12 cellular contexts compared by ENCODE assay signal in genomic region chr1:65423884-65424655, GRCh38. TPM values are rescaled to one million over a fixed set of nuclear protein-coding genes. Genes with fewer than 3 reads are reported as not detected.
A peak's percentile ranks its signal among the peaks of the same experiment; 100 is the strongest.
DNase-seq lines count a peak whose midpoint lies in the region; ATAC-seq, FAIRE-seq and TF ChIP-seq lines count a peak whose summit lies in the region.
"Had no signal": no experiment of that assay in that cellular context is flagged by ENCODE, and none has a peak within 500 bp of the region (broad histone marks: within the 10 kb centered on the region; RNA-seq: fewer than 3 reads in every experiment).

No MANE protein-coding gene starts in this region.

- in situ Hi-C loops in HepG2 (cut with HindIII; ENCODE audit: extremely low pct_ligation_motif_present, low pct_unique_long_range_greater_than_20kb), result no loop called here
- in situ Hi-C loops in Panc1 (cut with HindIII; ENCODE audit: low pct_unique_long_range_greater_than_20kb, low sequenced_read_pairs), result no loop called here

- intact Hi-C loops in HepG2 (cut with micrococcal nuclease; ENCODE audit: unreplicated experiment), result loop anchor here (5.0 to 10.0 kb wide), 4 partner anchors 43 to 359 kb away; partner anchors contain the start of gene AK4
- intact Hi-C loops in right lobe of liver (cut with DNase I), result no loop called here
- intact Hi-C loops in Panc1 (cut with micrococcal nuclease; ENCODE audit: unreplicated experiment), result loop anchor here (10.0 kb wide), 2 partner anchors 189 to 359 kb away; no protein-coding TSS in a partner anchor
- intact Hi-C loops in upper lobe of right lung (cut with DNase I), result no loop called here
- intact Hi-C loops in heart left ventricle (cut with DNase I), result loop anchor here in 9 of 10 donors (5.0 to 10.0 kb wide), 8 partner anchors 159 to 362 kb away; no protein-coding TSS in a partner anchor

- no peak overlapping the region for H2AFZ ChIP-seq in HepG2 (ENCODE audit: low read length)

- H3K27ac ChIP-seq in HepG2 (ENCODE audit: extremely low read length, insufficient read depth, low read length) (no peak overlapping the region), right lobe of liver (no peak overlapping the region), Panc1 (ENCODE audit: low read length) (peak overlapping the region; percentile 48), upper lobe of right lung (peak overlapping the region; percentile 99), heart left ventricle (peak overlapping the region in 1 of 12 donors; percentile 25)
- H3K27ac ChIP-seq: VCaP had no signal

- H3K36me3 ChIP-seq in HepG2 (replicated peaks in 1 of 2; ENCODE audit: control insufficient read depth in 1 of 2, insufficient read depth in 2 of 2, low read length in 2 of 2) (peaks cover 0 to 29% of the 10 kb centered on the region in 2 experiments; a peak in 4 of 5 replicates), right lobe of liver (peaks cover 0 to 33% (median 5%) of the 10 kb centered on the region in 4 donors), Panc1 (ENCODE audit: control insufficient read depth, insufficient read depth, low read length) (peaks cover 6% of the 10 kb centered on the region), upper lobe of right lung (peaks cover 30% of the 10 kb centered on the region), heart left ventricle (peaks cover 0 to 44% (median 34%) of the 10 kb centered on the region in 9 donors)

- POLR2A ChIA-PET in HepG2 (lab: Yijun Ruan, JAX), result interaction anchor here (1.6 kb wide), 1 partner anchor 45 kb away, joined by 3 read pairs; no protein-coding TSS in a partner anchor
- POLR2A ChIA-PET in Panc1 (lab: Charles Lee), result no interaction called here

- ATAC-seq in HepG2 (no peak), right lobe of liver (no peak), Panc1 (no peak), upper lobe of right lung (no peak), heart left ventricle (no peak)
- ATAC-seq: naive thymus-derived CD8-positive, alpha-beta T cell had no signal

- no peak overlapping the region for H3K4me3 ChIP-seq in HepG2 (replicated peaks in 1 of 3; ENCODE audit: insufficient read depth in 1 of 3, low read depth in 2 of 3, low read length in 3 of 3)
- H3K4me3 ChIP-seq in right lobe of liver, result no peak overlapping the region
- H3K4me3 ChIP-seq in Panc1 (ENCODE audit: low read depth in 2 of 2, low read length in 2 of 2), result no peak overlapping the region
- H3K4me3 ChIP-seq in upper lobe of right lung, result no peak overlapping the region
- H3K4me3 ChIP-seq in heart left ventricle, result no peak overlapping the region
- H3K4me3 ChIP-seq: dorsolateral prefrontal cortex had no signal

- 93% methylated on average over 2 of the region's 2 CpGs for WGBS in HepG2 (ENCODE audit: low lambda C conversion rate)
- WGBS in right lobe of liver (ENCODE audit: insufficient coverage, low coverage, low lambda C conversion rate, missing lambda C conversion rate), result 63% methylated on average over 2 of the region's 2 CpGs
- WGBS in heart left ventricle, 4 donors, result 84 to 93% (median 89%) methylated on average over 2 of the region's 2 CpGs

- TF ChIP-seq RAD21 in HepG2 (CRISPR knock-in tag; IDR thresholded peaks at IDR 0.05), result no peak

- TF ChIP-seq EP300 in HepG2 (IDR thresholded peaks at IDR 0.05; ENCODE audit: low read depth in 2 of 2, low read length in 2 of 2) (no peak), HepG2 (CRISPR knock-in tag; IDR thresholded peaks at IDR 0.05; ENCODE audit: borderline replicate concordance) (no peak)

- no peak for TF ChIP-seq POLR2A in HepG2 (IDR thresholded peaks at IDR 0.05; ENCODE audit: insufficient read depth in 1 of 2, low read depth in 2 of 2, low read length in 2 of 2)
- no peak for TF ChIP-seq POLR2A in right lobe of liver (IDR thresholded peaks at IDR 0.05)
- no peak for TF ChIP-seq POLR2A in heart left ventricle (IDR thresholded peaks at IDR 0.05)

- DNase-seq in HepG2 (ENCODE audit: low spot score), result no peak
- DNase-seq in right lobe of liver, result no peak
- peak; percentile 87 for DNase-seq in Panc1 (ENCODE audit: low read depth, low spot score)
- peak; percentile 92 for DNase-seq in fibroblast of gingiva (ENCODE audit: low read depth)
- DNase-seq in upper lobe of right lung, result no peak
- no peak for DNase-seq in NCI-H526 (lab: John Stamatoyannopoulos, UW)
- DNase-seq in heart left ventricle, result no peak
- DNase-seq in NCI-H1930 (lab: John Stamatoyannopoulos, UW), result no peak
- DNase-seq: DND-41; dorsolateral prefrontal cortex; naive thymus-derived CD8-positive, alpha-beta T cell had no signal

- H3K27me3 ChIP-seq in HepG2 (ENCODE audit: control insufficient read depth in 1 of 2, insufficient read depth in 2 of 2, low read length in 2 of 2) (no peaks in the 10 kb centered on the region; a peak in 1 of 5 replicates), right lobe of liver (no peaks in the 10 kb centered on the region), Panc1 (ENCODE audit: control insufficient read depth, insufficient read depth, low read length) (no peaks in the 10 kb centered on the region), upper lobe of right lung (no peaks in the 10 kb centered on the region), heart left ventricle (no peaks in the 10 kb centered on the region)
- H3K27me3 ChIP-seq: dorsolateral prefrontal cortex had no signal

- peaks cover 38% of the 10 kb centered on the region for H3K79me2 ChIP-seq in HepG2 (ENCODE audit: insufficient read depth, low read length)

- no peak overlapping the region for H3K9ac ChIP-seq in HepG2 (ENCODE audit: insufficient read depth, low read depth, low read length)

- TF ChIP-seq CTCF in HepG2 (CRISPR knock-in tag; IDR thresholded peaks at IDR 0.05) (no peak), right lobe of liver (IDR thresholded peaks at IDR 0.05) (no peak), Panc1 (IDR thresholded peaks at IDR 0.05) (no peak), upper lobe of right lung (IDR thresholded peaks at IDR 0.05) (no peak), heart left ventricle (IDR thresholded peaks at IDR 0.05) (no peak)

- FAIRE-seq in HepG2 (lab: Jason Lieb, UNC), result no peak

- H3K9me3 ChIP-seq in HepG2 (ENCODE audit: low read length) (no peaks in the 10 kb centered on the region), right lobe of liver (no peaks in the 10 kb centered on the region), Panc1 (ENCODE audit: control insufficient read depth, insufficient read depth, low read depth, low read length) (no peaks in the 10 kb centered on the region), upper lobe of right lung (no peaks in the 10 kb centered on the region), heart left ventricle (no peaks in the 10 kb centered on the region)

- peaks cover 52% of the 10 kb centered on the region for H3K4me1 ChIP-seq in HepG2 (ENCODE audit: insufficient read depth, low read length)
- H3K4me1 ChIP-seq in right lobe of liver, result peaks cover 0 to 11% (median 3%) of the 10 kb centered on the region in 4 donors
- peaks cover 28% of the 10 kb centered on the region for H3K4me1 ChIP-seq in Panc1 (ENCODE audit: control insufficient read depth, insufficient read depth, low read length)
- peaks cover 34% of the 10 kb centered on the region for H3K4me1 ChIP-seq in upper lobe of right lung
- peaks cover 0 to 61% (median 30%) of the 10 kb centered on the region in 12 donors for H3K4me1 ChIP-seq in heart left ventricle

- CTCF ChIA-PET in HepG2 (lab: Yijun Ruan, JAX; ENCODE audit: low intra/inter-chr PET ratio, low total read pairs) (no interaction called here), Panc1 (lab: Charles Lee) (no interaction called here)

- H4K20me1 ChIP-seq in HepG2 (ENCODE audit: insufficient read depth, low read length), result no peaks in the 10 kb centered on the region

- BruUV-seq in HepG2 (replicated peaks; lab: Mats Ljungman, UMichigan), result no TSS peak
- BruUV-seq in Panc1 (replicated peaks; lab: Mats Ljungman, UMichigan), result no TSS peak

- 0 out of 2 replicates have a peak overlapping the region, but pooled peaks have one; percentile 5 for H3K4me2 ChIP-seq in HepG2 (ENCODE audit: low read depth, low read length)

RNA-seq across cellular contexts. Expression of gene LEPR, which starts 3.6 kb away (rescaled TPM):
- total RNA-seq in HepG2 (2016; rRNA removed; fragmentation: Illumina TruSeq; extraction: Trizol) (0.60 and 0.73 TPM in 2 replicates), right lobe of liver (100 to 1,000 TPM in 2 of 6 experiments, 10 to 100 TPM in 4; 26.8 to 264 (median 57.1) TPM), Panc1 (2021; ENCODE audit: unreplicated experiment) (3.0 TPM), upper lobe of right lung (38.0 TPM), heart left ventricle (10 to 100 TPM in 2 of 9 donors, 1 to 10 TPM in 7; 3.4 to 11.6 (median 5.5) TPM)
- total RNA-seq in HepG2 (2016; cell fraction: cytosol; rRNA removed; fragmentation: Illumina TruSeq; extraction: Trizol; ENCODE audit: low read depth), result 0.10 and 0.18 TPM in 2 replicates
- 0.58 and 0.67 TPM in 2 replicates for total RNA-seq in HepG2 (2016; cell fraction: insoluble cytoplasmic fraction; rRNA removed; fragmentation: Illumina TruSeq; extraction: Trizol)
- total RNA-seq in HepG2 (2016; cell fraction: membrane; rRNA removed; fragmentation: Illumina TruSeq; extraction: Trizol), result 0.55 and 0.65 TPM in 2 replicates
- 0.69 and 0.87 TPM in 2 replicates for total RNA-seq in HepG2 (2016; cell fraction: nucleus; rRNA removed; fragmentation: Illumina TruSeq; extraction: Trizol)
- polyA plus RNA-seq in HepG2 (2011; rRNA removed) (1.4 and 1.7 TPM in 2 replicates), heart left ventricle (1 to 10 TPM; 1.5 to 2.3 TPM)
- polyA plus RNA-seq in HepG2 (2011; cell fraction: cytosol; rRNA removed), result 0.64 and 1.4 TPM in 2 replicates
- 0.84 and 0.88 TPM in 2 replicates for polyA plus RNA-seq in HepG2 (2011; cell fraction: nucleus; rRNA removed)
- 2.7 and 5.9 TPM in 2 replicates for polyA plus RNA-seq in HepG2 (2012)
- polyA plus RNA-seq in HepG2 (2016; cell fraction: cytosol; fragmentation: Illumina TruSeq; extraction: Trizol; ENCODE audit: low read depth), result 0.03 and 0.14 TPM in 2 replicates
- polyA plus RNA-seq in HepG2 (2016; cell fraction: insoluble cytoplasmic fraction; fragmentation: Illumina TruSeq; extraction: Trizol; ENCODE audit: low read depth), result 0.44 and 0.52 TPM in 2 replicates
- 0.10 and 0.26 TPM in 2 replicates for polyA plus RNA-seq in HepG2 (2016; cell fraction: membrane; fragmentation: Illumina TruSeq; extraction: Trizol; ENCODE audit: low read depth)
- 0.57 and 0.77 TPM in 2 replicates for polyA plus RNA-seq in HepG2 (2016; cell fraction: nucleus; fragmentation: Illumina TruSeq; extraction: Trizol; ENCODE audit: insufficient read depth, low read depth)
- 1.5 and 2.3 TPM in 2 replicates for polyA minus RNA-seq in HepG2 (2011; rRNA and poly(A)+ RNA removed; ENCODE audit: low replicate concordance)
- polyA minus RNA-seq in HepG2 (2011; cell fraction: cytosol; rRNA and poly(A)+ RNA removed), result 1.7 and 3.1 TPM in 2 replicates
- 2.6 TPM in 2 replicates for polyA minus RNA-seq in HepG2 (2011; cell fraction: nucleus; rRNA and poly(A)+ RNA removed)
- polyA plus RNA-seq in Panc1 (2012; ENCODE audit: insufficient read length), result 1.4 TPM

RNA-seq across cellular contexts. Expression of gene LEPROT, which starts 3.6 kb away (rescaled TPM):
- total RNA-seq in HepG2 (2016; rRNA removed; fragmentation: Illumina TruSeq; extraction: Trizol) (29.0 and 36.8 TPM in 2 replicates), right lobe of liver (10 to 100 TPM; 26.6 to 50.2 (median 37.5) TPM), Panc1 (2021; ENCODE audit: unreplicated experiment) (53.6 TPM), upper lobe of right lung (107 TPM), heart left ventricle (10 to 100 TPM; 37.0 to 66.2 (median 46.3) TPM)
- total RNA-seq in HepG2 (2016; cell fraction: cytosol; rRNA removed; fragmentation: Illumina TruSeq; extraction: Trizol; ENCODE audit: low read depth), result 5.8 and 7.3 TPM in 2 replicates
- total RNA-seq in HepG2 (2016; cell fraction: insoluble cytoplasmic fraction; rRNA removed; fragmentation: Illumina TruSeq; extraction: Trizol), result 34.8 and 35.1 TPM in 2 replicates
- total RNA-seq in HepG2 (2016; cell fraction: membrane; rRNA removed; fragmentation: Illumina TruSeq; extraction: Trizol), result 16.0 and 17.4 TPM in 2 replicates
- total RNA-seq in HepG2 (2016; cell fraction: nucleus; rRNA removed; fragmentation: Illumina TruSeq; extraction: Trizol), result 46.4 and 47.1 TPM in 2 replicates
- polyA plus RNA-seq in HepG2 (2011; rRNA removed) (44.1 and 51.4 TPM in 2 replicates), heart left ventricle (10 to 100 TPM; 20.8 to 46.2 TPM)
- 25.4 and 42.2 TPM in 2 replicates for polyA plus RNA-seq in HepG2 (2011; cell fraction: cytosol; rRNA removed)
- 24.6 and 40.5 TPM in 2 replicates for polyA plus RNA-seq in HepG2 (2011; cell fraction: nucleus; rRNA removed)
- polyA plus RNA-seq in HepG2 (2012), result 41.4 and 67.4 TPM in 2 replicates
- polyA plus RNA-seq in HepG2 (2016; cell fraction: cytosol; fragmentation: Illumina TruSeq; extraction: Trizol; ENCODE audit: low read depth), result 7.0 and 10.6 TPM in 2 replicates
- polyA plus RNA-seq in HepG2 (2016; cell fraction: insoluble cytoplasmic fraction; fragmentation: Illumina TruSeq; extraction: Trizol; ENCODE audit: low read depth), result 26.2 and 27.5 TPM in 2 replicates
- 11.6 and 12.0 TPM in 2 replicates for polyA plus RNA-seq in HepG2 (2016; cell fraction: membrane; fragmentation: Illumina TruSeq; extraction: Trizol; ENCODE audit: low read depth)
- 45.9 and 54.4 TPM in 2 replicates for polyA plus RNA-seq in HepG2 (2016; cell fraction: nucleus; fragmentation: Illumina TruSeq; extraction: Trizol; ENCODE audit: insufficient read depth, low read depth)
- 38.5 and 99.7 TPM in 2 replicates for polyA minus RNA-seq in HepG2 (2011; rRNA and poly(A)+ RNA removed; ENCODE audit: low replicate concordance)
- 28.8 and 30.0 TPM in 2 replicates for polyA minus RNA-seq in HepG2 (2011; cell fraction: cytosol; rRNA and poly(A)+ RNA removed)
- 91.0 and 93.1 TPM in 2 replicates for polyA minus RNA-seq in HepG2 (2011; cell fraction: nucleus; rRNA and poly(A)+ RNA removed)
- 34.4 TPM for polyA plus RNA-seq in Panc1 (2012; ENCODE audit: insufficient read length)

Comparison
In these comparisons a context has a peak if more than half of its experiments do, and no peak if none do; other contexts are left out.
1. intact Hi-C loops: an anchor here in HepG2 (5.0 to 10.0 kb wide), Panc1 (10.0 kb wide) and heart left ventricle (5.0 to 10.0 kb wide); none called in right lobe of liver and upper lobe of right lung.
2. DNase-seq: peak in Panc1 (single experiment) and fibroblast of gingiva (single experiment); none in HepG2 (single experiment), right lobe of liver (0 of 3), upper lobe of right lung (single experiment), NCI-H526 (0 of 2), heart left ventricle (0 of 5) and NCI-H1930 (0 of 2).
3. H3K27ac ChIP-seq: peak in Panc1 (single experiment) and upper lobe of right lung (single experiment); none in HepG2 (single experiment) and right lobe of liver (0 of 3).